In the genomic region with DNA sequence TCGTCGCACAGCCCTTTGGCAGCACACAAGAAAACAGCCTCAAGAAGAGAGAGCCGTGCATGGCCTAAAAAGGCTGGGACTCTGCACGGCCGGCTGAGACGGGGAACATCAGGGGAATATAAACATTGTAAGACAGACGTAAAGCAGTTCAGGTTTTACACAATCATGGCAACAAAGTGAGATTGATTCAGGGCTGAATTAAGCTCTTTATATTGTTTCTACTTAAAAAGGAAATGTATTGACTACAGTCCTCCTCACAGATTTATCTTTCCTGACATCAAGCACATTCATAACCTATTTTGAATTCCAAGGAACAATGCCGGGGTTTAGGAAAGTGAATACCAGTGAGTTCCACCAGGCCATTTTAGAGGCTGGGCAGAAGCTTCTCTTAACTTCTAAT, we compare ENCODE assay signal across 20 cellular contexts. TPM values are rescaled to one million over a fixed set of nuclear protein-coding genes. Genes with fewer than 3 reads are reported as not detected.
DNase-seq lines count a peak whose midpoint lies in the region; ATAC-seq and TF ChIP-seq lines count a peak whose summit lies in the region.
"Had no signal": no experiment of that assay in that cellular context is flagged by ENCODE, and none has a peak within 500 bp of the region (broad histone marks: within the 10 kb centered on the region; RNA-seq: fewer than 3 reads in every experiment).

No MANE protein-coding gene starts in this region.

- peak overlapping the region; percentile 34 for H3K27ac ChIP-seq in colonic mucosa
- no peak overlapping the region for H3K27ac ChIP-seq in neuronal stem cell (replicated peaks; ENCODE audit: low read length)
- H3K27ac ChIP-seq in upper lobe of left lung = peak overlapping the region; percentile 4 to 80 (median 75)
- H3K27ac ChIP-seq: C4-2B had no signal

- TF ChIP-seq CTCF in colonic mucosa (IDR thresholded peaks at IDR 0.05) (no peak), upper lobe of left lung (IDR thresholded peaks at IDR 0.05) (peak in 1 of 6 experiments; percentile 7)

- TF ChIP-seq POLR2A in upper lobe of left lung (IDR thresholded peaks at IDR 0.05) = no peak

- H3K4me2 ChIP-seq in neuronal stem cell (ENCODE audit: insufficient read depth, low read length, poor library complexity, severe bottlenecking) = no peak overlapping the region

- H3K9me3 ChIP-seq in colonic mucosa = no peaks in the 10 kb centered on the region
- H3K9me3 ChIP-seq in neuronal stem cell (replicated peaks in 1 of 2; ENCODE audit: control insufficient read depth in 2 of 2, insufficient read depth in 1 of 2, low read depth in 1 of 2, low read length in 2 of 2) = no peaks in the 10 kb centered on the region
- no peaks in the 10 kb centered on the region for H3K9me3 ChIP-seq in upper lobe of left lung
- H3K9me3 ChIP-seq: adrenal gland, Peyer's patch had no signal

- intact Hi-C loops in colonic mucosa (cut with DNase I) = no loop called here
- intact Hi-C loops in left ventricle myocardium superior (cut with micrococcal nuclease) = no loop called here

- no peak overlapping the region for H3K18ac ChIP-seq in neuronal stem cell (ENCODE audit: low read length)

- H2BK15ac ChIP-seq in neuronal stem cell (ENCODE audit: low read length) = no peak overlapping the region

- no peak overlapping the region for H2BK120ac ChIP-seq in neuronal stem cell (ENCODE audit: low read depth, low read length)

- H2BK5ac ChIP-seq in neuronal stem cell (ENCODE audit: low read length) = no peak overlapping the region

- TF ChIP-seq EP300 in upper lobe of left lung (IDR thresholded peaks at IDR 0.05) = no peak

- no peak overlapping the region for H2BK12ac ChIP-seq in neuronal stem cell (ENCODE audit: low read length)

- no peak overlapping the region for H4K91ac ChIP-seq in neuronal stem cell (ENCODE audit: low read depth, low read length, poor library complexity)

- no peaks in the 10 kb centered on the region for H3K79me1 ChIP-seq in neuronal stem cell (ENCODE audit: low read depth, low read length)

- peak overlapping the region; percentile 25 for H2AFZ ChIP-seq in neuronal stem cell (ENCODE audit: low read length)

- DNase-seq in colonic mucosa (no peak), left ventricle myocardium superior (no peak), neuronal stem cell (ENCODE audit: low spot score) (no peak), upper lobe of left lung (no peak), HPDE6-E6E7 (ENCODE audit: extremely low spot score) (no peak), NCI-H1436 (lab: John Stamatoyannopoulos, UW) (no peak)
- DNase-seq in stimulated activated CD4-positive, alpha-beta T cell treated with anti-CD3 and anti-CD28 coated beads, Interleukin-4, amount 100 ng/mL, for 1 hour = no peak
- no peak for DNase-seq in activated CD4-positive, CD25-positive, alpha-beta regulatory T cell (lab: John Stamatoyannopoulos, UW)
- DNase-seq: activated CD4-positive, alpha-beta T cell treated with anti-CD3 and anti-CD28 coated beads, Interleukin-2, amount 10 ng/mL, durations not matched to agents 24 days and 14 days; activated T-cell treated with anti-CD3 and anti-CD28 coated beads, Interleukin-2, amount 50 U/mL, for 4 hours; adrenal gland; effector CD8-positive, alpha-beta T cell; EL; glutamatergic neuron; NCI-H2029 treated with DMSO at 0.1 percent for 48 hours; nucleus accumbens; Peyer's patch; stimulated activated CD8-positive, alpha-beta memory T cell treated with anti-CD3 and anti-CD28 coated beads, Interleukin-4, amount 100 ng/mL, for 48 hours had no signal

- H3K4me3 ChIP-seq in colonic mucosa (no peak overlapping the region), neuronal stem cell (ENCODE audit: low read length in 2 of 2) (no peak overlapping the region), upper lobe of left lung (no peak overlapping the region)
- H3K4me3 ChIP-seq: adrenal gland, GM12878, Peyer's patch had no signal

- H3K9ac ChIP-seq in colonic mucosa (ENCODE audit: low read depth in 2 of 2, low read length in 2 of 2) (no peak overlapping the region), neuronal stem cell (ENCODE audit: low read depth, low read length, poor library complexity) (no peak overlapping the region)

- no peaks in the 10 kb centered on the region for H3K27me3 ChIP-seq in colonic mucosa
- no peaks in the 10 kb centered on the region for H3K27me3 ChIP-seq in neuronal stem cell (ENCODE audit: control insufficient read depth in 3 of 3, insufficient read depth in 3 of 3, low read depth in 1 of 3, low read length in 3 of 3)
- H3K27me3 ChIP-seq in upper lobe of left lung = no peaks in the 10 kb centered on the region
- H3K27me3 ChIP-seq: adrenal gland, Peyer's patch had no signal

- ATAC-seq in left ventricle myocardium superior (peak; percentile 5), upper lobe of left lung (ENCODE audit: low FRiP score in 2 of 2) (no peak)
- ATAC-seq: activated T-cell treated with anti-CD3 and anti-CD28 coated beads, Interleukin-2, amount 50 U/mL, for 4 hours; GM12878 had no signal

- no peaks in the 10 kb centered on the region for H3K4me1 ChIP-seq in colonic mucosa
- peaks cover 2 to 6% of the 10 kb centered on the region in 2 donors for H3K4me1 ChIP-seq in neuronal stem cell (ENCODE audit: control insufficient read depth in 2 of 2, insufficient read depth in 1 of 2, low read depth in 1 of 2, low read length in 2 of 2)
- peaks cover 24 to 51% (median 45%) of the 10 kb centered on the region in 4 donors for H3K4me1 ChIP-seq in upper lobe of left lung

- H4K8ac ChIP-seq in neuronal stem cell (ENCODE audit: low read depth, low read length) = no peak overlapping the region

- no peak overlapping the region for H3K4ac ChIP-seq in neuronal stem cell (ENCODE audit: low read length)

- no peak overlapping the region for H3K23ac ChIP-seq in neuronal stem cell (ENCODE audit: low read depth, low read length, poor library complexity)

- H3K14ac ChIP-seq in neuronal stem cell (ENCODE audit: low read length) = no peak overlapping the region

- no CpG with 5 or more reads among the region's 8 CpGs for WGBS in neuronal stem cell (ENCODE audit: extremely low coverage in 2 of 2, insufficient read length in 2 of 2, insufficient replicate concordance in 1 of 2), 2 donors
- 49% methylated on average over 8 of the region's 8 CpGs for WGBS in upper lobe of left lung, 2 donors

- H3K36me3 ChIP-seq in colonic mucosa (no peaks in the 10 kb centered on the region), neuronal stem cell (replicated peaks in 1 of 2; ENCODE audit: control insufficient read depth in 2 of 2, insufficient read depth in 2 of 2, low read length in 2 of 2) (no peaks in the 10 kb centered on the region), upper lobe of left lung (no peaks in the 10 kb centered on the region)
- H3K36me3 ChIP-seq: adrenal gland, Peyer's patch had no signal

- no peak overlapping the region for H2AK5ac ChIP-seq in neuronal stem cell (ENCODE audit: low read depth, low read length)

RNA-seq across cellular contexts. Expression of gene SORBS1, which starts 25.2 kb away (rescaled TPM):
- total RNA-seq in colonic mucosa (100 to 1,000 TPM in 1 of 2 donors, 10 to 100 TPM in 1; 17.6 to 150 TPM), left ventricle myocardium superior (703 TPM), upper lobe of left lung (100 to 1,000 TPM in 1 of 6 donors, 10 to 100 TPM in 5; 45.8 to 116 (median 71.7) TPM)
- polyA plus RNA-seq in neuronal stem cell (2013, experiment 1 of 2) = 10.1 TPM
- 9.4 TPM for polyA plus RNA-seq in neuronal stem cell (2013, experiment 2 of 2)
